In genomic region chr2:169768262-169768995, GRCh38 we compare ENCODE assay signal across 9 cellular contexts.
DNase-seq lines count a peak whose midpoint lies in the region; ATAC-seq and TF ChIP-seq lines count a peak whose summit lies in the region.
"Had no signal": no experiment of that assay in that cellular context is flagged by ENCODE, and none has a peak within 500 bp of the region (broad histone marks: within the 10 kb centered on the region; RNA-seq: fewer than 3 reads in every experiment).

No MANE protein-coding gene starts in this region.

- ATAC-seq in HG02623 (IDR thresholded peaks at IDR 0.05; ENCODE audit: unreplicated experiment), result no peak
- no peak for ATAC-seq in GM18909 (IDR thresholded peaks at IDR 0.05; ENCODE audit: poor library complexity, unreplicated experiment)
- ATAC-seq in HG02970 (IDR thresholded peaks at IDR 0.05; ENCODE audit: low FRiP score, unreplicated experiment), result no peak

- H3K27ac ChIP-seq in skin epidermis, result no peak overlapping the region

- DNase-seq in ELF-1 (ENCODE audit: low read depth, low spot score), result peak; percentile 54
- DNase-seq in activated CD8-positive, alpha-beta memory T cell treated with anti-CD3 and anti-CD28 coated beads, Interleukin-2, amount 50 U/mL, for 4 hours, result peak; percentile 42
- DNase-seq in fibroblast of pulmonary artery (ENCODE audit: low read depth), result no peak
- DNase-seq in islet precursor cell, result no peak
- DNase-seq: NCI-H2227 treated with DMSO at 0.1 percent for 48 hours had no signal

- peak overlapping the region; percentile 49 for H3K4me3 ChIP-seq in fibroblast of pulmonary artery (replicated peaks; ENCODE audit: low read depth, low read length)
- H3K4me3 ChIP-seq in skin epidermis, result peak overlapping the region; percentile 10 to 40 (median 25)

- TF ChIP-seq CTCF in fibroblast of pulmonary artery (IDR thresholded peaks at IDR 0.05; ENCODE audit: low read length, missing control alignments), result no peak

Comparison
In these comparisons a context has a peak if more than half of its experiments do, and no peak if none do; other contexts are left out.
1. DNase-seq: peak in ELF-1 (single experiment) and activated CD8-positive, alpha-beta memory T cell treated with anti-CD3 and anti-CD28 coated beads, Interleukin-2, amount 50 U/mL, for 4 hours (single experiment); none in fibroblast of pulmonary artery (single experiment) and islet precursor cell (single experiment).